Comparison of ENCODE assay signal across 8 cellular contexts in genomic region chr4:5887361-5888221, GRCh38. TPM values are rescaled to one million over a fixed set of nuclear protein-coding genes. Genes with fewer than 3 reads are reported as not detected.
DNase-seq lines count a peak whose midpoint lies in the region; ATAC-seq and TF ChIP-seq lines count a peak whose summit lies in the region.

No MANE protein-coding gene starts in this region.

- intact Hi-C loops in body of pancreas (cut with DNase I) (no loop called here), lower leg skin (cut with DNase I; ENCODE audit: low total_unique reads) (no loop called here)

- H3K27ac ChIP-seq in body of pancreas = peak overlapping the region in 1 of 4 donors; percentile 11
- no peak overlapping the region for H3K27ac ChIP-seq in suprapubic skin

- TF ChIP-seq EP300 in suprapubic skin (IDR thresholded peaks at IDR 0.05) = no peak

- TF ChIP-seq POLR2A in body of pancreas (IDR thresholded peaks at IDR 0.05) = no peak
- TF ChIP-seq POLR2A in lower leg skin (IDR thresholded peaks at IDR 0.05) = no peak
- no peak for TF ChIP-seq POLR2A in suprapubic skin (IDR thresholded peaks at IDR 0.05)

- H3K4me1 ChIP-seq in body of pancreas = peaks cover 25% of the 10 kb centered on the region
- H3K4me1 ChIP-seq in suprapubic skin = peaks cover 35% of the 10 kb centered on the region

- TF ChIP-seq CTCF in body of pancreas (IDR thresholded peaks at IDR 0.05) (no peak), lower leg skin (IDR thresholded peaks at IDR 0.05) (no peak), suprapubic skin (IDR thresholded peaks at IDR 0.05) (no peak)

- peak; percentile 64 for DNase-seq in DMS53 (lab: John Stamatoyannopoulos, UW)
- no peak for DNase-seq in DMS53 treated with DMSO at 0.1 percent for 48 hours (lab: John Stamatoyannopoulos, UW; ENCODE audit: unreplicated experiment)
- no peak for DNase-seq in body of pancreas
- no peak for DNase-seq in lower leg skin (ENCODE audit: low spot score in 2 of 2)
- no peak for DNase-seq in suprapubic skin (ENCODE audit: low spot score in 2 of 2)
- DNase-seq in activated T-cell treated with anti-CD3 and anti-CD28 coated beads, Interleukin-2, amount 50 U/mL, for 1 hour = no peak
- DNase-seq in GM19238 (ENCODE audit: insufficient read length, low spot score) = no peak

- H3K9me3 ChIP-seq in body of pancreas (no peaks in the 10 kb centered on the region), suprapubic skin (no peaks in the 10 kb centered on the region)

- no peak overlapping the region for H3K4me3 ChIP-seq in body of pancreas
- peak overlapping the region; percentile 11 for H3K4me3 ChIP-seq in lower leg skin (ENCODE audit: low read depth, poor library complexity, severe bottlenecking)
- peak overlapping the region; percentile 50 for H3K4me3 ChIP-seq in suprapubic skin

- H3K36me3 ChIP-seq in body of pancreas (replicated peaks in 1 of 2; ENCODE audit: insufficient read depth in 1 of 2, low read depth in 2 of 2) (no peaks in the 10 kb centered on the region), suprapubic skin (no peaks in the 10 kb centered on the region)

- H3K27me3 ChIP-seq in body of pancreas (peaks cover 0 to 34% of the 10 kb centered on the region in 2 donors), suprapubic skin (peaks cover 76% of the 10 kb centered on the region)

- peak; percentile 11 for ATAC-seq in body of pancreas
- no peak for ATAC-seq in HG03135 (IDR thresholded peaks at IDR 0.05; ENCODE audit: unreplicated experiment)

- WGBS in body of pancreas, 2 donors = 3% methylated on average over 45 of the region's 70 CpGs; no CpG with 5 or more reads in 1 of the 2 donors
- 2 to 4% methylated on average over 7 to 35 of the region's 70 CpGs for WGBS in lower leg skin, 2 donors
- 2% methylated on average over 24 of the region's 70 CpGs for WGBS in suprapubic skin

RNA-seq across cellular contexts. Expression of gene CRMP1, which starts 5.3 kb away (rescaled TPM):
- total RNA-seq in body of pancreas (1 to 10 TPM; 1.3 to 1.6 TPM), lower leg skin (1 to 10 TPM in 1 of 4 donors, under 1 TPM in 2, not detected in 1; 0.17 to 1.2 (median 0.17) TPM), suprapubic skin (under 1 TPM in 2 of 4 donors, not detected in 2; 0.64 to 0.76 TPM)

Comparison
In these comparisons a context has a peak if more than half of its experiments do, and no peak if none do; other contexts are left out.
1. H3K4me3 ChIP-seq: peak in lower leg skin (single experiment) and suprapubic skin (single experiment); none in body of pancreas (0 of 2).